ENCODE assay signal across 19 cellular contexts in genomic region chr6:126748141-126748540, GRCh38.
"Had no signal": no experiment of that assay in that cellular context is flagged by ENCODE, and none has a peak within 500 bp of the region (broad histone marks: within the 10 kb centered on the region; RNA-seq: fewer than 3 reads in every experiment).

No MANE protein-coding gene starts in this region.

- DNase-seq: activated CD4-positive, alpha-beta T cell treated with anti-CD3 and anti-CD28 coated beads for 1 hour; activated T-cell treated with anti-CD3 and anti-CD28 coated beads, Interleukin-2, amount 50 U/mL, for 24 hours; colonic mucosa; esophagus squamous epithelium; heart left ventricle; left ventricle myocardium superior; mammary epithelial cell; midbrain; natural killer cell; spleen; stimulated activated CD4-positive, alpha-beta T cell treated with anti-CD3 and anti-CD28 coated beads, Interleukin-4, amount 100 ng/mL, for 1 hour; stimulated activated naive CD4-positive, alpha-beta T cell had no signal

- H3K4me3 ChIP-seq: breast epithelium, colonic mucosa, esophagus squamous epithelium, gastroesophageal sphincter, heart left ventricle, prostate gland, spleen, thoracic aorta, vagina had no signal

- H3K27me3 ChIP-seq: breast epithelium, colonic mucosa, esophagus squamous epithelium, gastroesophageal sphincter, heart left ventricle, spleen, vagina had no signal

- H3K4me1 ChIP-seq: breast epithelium, colonic mucosa, esophagus squamous epithelium, heart left ventricle, prostate gland, spleen, vagina had no signal

- H3K9me3 ChIP-seq: colonic mucosa, esophagus squamous epithelium, gastroesophageal sphincter, prostate gland, thoracic aorta, vagina had no signal

- H3K36me3 ChIP-seq: breast epithelium, colonic mucosa, esophagus squamous epithelium, gastroesophageal sphincter, heart left ventricle, prostate gland, spleen, thoracic aorta, vagina had no signal

- ATAC-seq: activated naive CD4-positive, alpha-beta T cell treated with anti-CD3 and anti-CD28 coated beads, Interleukin-2, amount 50 U/mL, for 72 hours; activated T-helper 17 cell treated with anti-CD3 and anti-CD28 coated beads, Interleukin-2, amount 50 U/mL, for 72 hours; gastroesophageal sphincter; heart left ventricle; left ventricle myocardium superior; natural killer cell had no signal

- H3K27ac ChIP-seq: breast epithelium, colonic mucosa, esophagus squamous epithelium, gastroesophageal sphincter, heart left ventricle, prostate gland, spleen, thoracic aorta, vagina had no signal
